8 cellular contexts compared by ENCODE assay signal in the genomic region with DNA sequence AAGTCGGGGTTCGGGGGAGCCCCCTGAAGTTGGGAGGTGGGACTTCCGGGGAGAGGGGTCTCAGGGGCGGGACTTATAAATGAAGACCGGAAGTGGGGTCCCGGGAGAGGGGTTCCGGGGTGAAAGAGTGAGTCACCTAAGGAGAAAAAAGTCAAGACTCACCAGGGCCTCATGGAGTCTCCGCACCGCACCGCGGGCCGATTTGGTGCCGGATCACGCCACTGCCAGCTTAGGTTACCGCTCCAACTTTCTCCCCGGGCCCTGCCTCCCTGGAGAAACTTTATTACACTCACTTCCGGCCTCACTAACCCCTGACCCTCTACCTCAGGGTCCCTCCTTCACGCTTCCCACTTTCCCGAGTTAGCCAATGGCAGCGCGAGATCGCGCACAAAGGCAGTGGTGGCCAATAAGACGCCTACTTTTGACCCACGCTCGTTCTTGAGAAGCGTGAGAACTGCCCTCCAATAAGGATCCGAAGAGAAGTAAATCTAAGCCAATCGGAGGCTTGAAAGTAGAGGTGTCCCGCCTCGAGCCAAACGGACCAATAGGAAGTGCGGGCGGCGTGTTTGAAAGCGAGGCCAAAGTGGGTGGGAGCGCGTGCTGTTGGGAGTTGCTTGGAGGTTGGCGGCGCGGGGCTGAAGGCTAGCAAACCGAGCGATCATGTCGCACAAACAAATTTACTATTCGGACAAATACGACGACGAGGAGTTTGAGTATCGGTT. TPM values are rescaled to one million over a fixed set of nuclear protein-coding genes. Genes with fewer than 3 reads are reported as not detected.
DNase-seq lines count a peak whose midpoint lies in the region; ATAC-seq, FAIRE-seq and TF ChIP-seq lines count a peak whose summit lies in the region.

A gene (plus strand): TSS at position 596 of the 722 bp plus-strand sequence. CDS start 65 bp downstream, at position 661.

- CTCF ChIA-PET in BJ (lab: Yijun Ruan, JAX), result interaction anchor here (0.8 to 3.1 kb wide), 4 partner anchors 9 to 198 kb away, joined by 3 to 17 read pairs (median 4); a partner anchor contains a TSS

- H3K36me3 ChIP-seq in BJ (ENCODE audit: control insufficient read depth, insufficient read depth, low read length), result no peaks in the 10 kb centered on the region

- H3K27me3 ChIP-seq in BJ (ENCODE audit: control insufficient read depth, insufficient read depth, low read length), result no peaks in the 10 kb centered on the region

- FAIRE-seq in GM19239 (lab: Jason Lieb, UNC) (peak; percentile 99), colon (lab: Jason Lieb, UNC) (peak; percentile 79)

- DNase-seq in BJ (ENCODE audit: low read depth) (peak; percentile 99), GM19239 (ENCODE audit: insufficient read length, low spot score) (peak; percentile 88), NCI-H510A treated with DMSO at 0.1 percent for 48 hours (lab: John Stamatoyannopoulos, UW) (peak; percentile 99), kidney tubule cell (ENCODE audit: low spot score) (peak; percentile 100)
- peak; percentile 90 to 92 for DNase-seq in activated CD4-positive, alpha-beta T cell treated with anti-CD3 and anti-CD28 coated beads for 24 hours (ENCODE audit: low read depth in 2 of 2)
- peak; percentile 78 to 94 (median 91) for DNase-seq in stimulated activated CD4-positive, alpha-beta T cell treated with anti-CD3 and anti-CD28 coated beads, Interleukin-1b, Interleukin-23, amount 100 ng/mL, for 24 hours (ENCODE audit: low read depth in 4 of 4, low spot score in 1 of 4)

- POLR2A ChIA-PET in BJ (lab: Charles Lee), result interaction anchor here (0.6 kb wide), 2 partner anchors 13 to 38 kb away, joined by 4 to 13 read pairs; no protein-coding TSS in a partner anchor

- H3K4me3 ChIP-seq in BJ (ENCODE audit: low read depth, low read length), result peak within 1 kb of the TSS; percentile 70

- ATAC-seq in HG03442 (IDR thresholded peaks at IDR 0.05; ENCODE audit: unreplicated experiment), result peak; percentile 71

- TF ChIP-seq CTCF in BJ (IDR thresholded peaks at IDR 0.05; ENCODE audit: insufficient read depth, low read depth, low read length), result no peak

RNA-seq across cellular contexts. Expression of the gene that starts here (rescaled TPM):
- polyA plus RNA-seq in BJ (2011; rRNA removed), result 111 and 160 TPM in 2 replicates
- 32.3 and 34.2 TPM in 2 replicates for polyA minus RNA-seq in BJ (2011; rRNA and poly(A)+ RNA removed)

Comparison
In these comparisons a context has a peak if more than half of its experiments do, and no peak if none do; other contexts are left out.
1. Peak in every context shown above with its lines: DNase-seq, ATAC-seq and H3K4me3 ChIP-seq.